28 cellular contexts compared by ENCODE assay signal in the genomic region with DNA sequence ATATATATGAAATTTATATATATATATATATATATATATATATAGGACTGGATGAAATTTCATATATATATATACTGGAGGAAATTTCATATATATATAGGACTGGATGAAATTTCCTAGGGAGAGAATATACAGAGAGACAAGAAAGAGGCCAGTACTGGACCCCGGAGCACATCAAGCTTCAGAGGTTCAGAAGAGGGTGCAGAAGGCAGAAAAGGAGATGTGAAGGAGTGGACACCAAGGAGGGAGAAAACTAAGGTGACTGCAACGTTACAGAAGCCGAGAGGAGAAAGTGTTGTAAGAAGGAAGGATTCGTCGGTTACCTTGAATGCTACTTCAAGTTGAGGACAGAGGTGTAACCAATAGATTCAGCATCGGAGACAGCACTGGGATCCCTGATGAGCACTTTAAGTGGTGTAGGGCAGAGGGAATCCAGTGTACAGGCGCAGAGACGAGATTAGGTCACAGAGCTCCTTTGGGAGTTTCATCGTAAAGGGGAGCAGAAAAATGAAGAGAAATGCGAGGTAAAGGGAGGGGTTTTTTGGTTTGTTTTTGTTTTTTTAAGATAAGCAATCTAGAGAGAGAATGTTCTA. TPM values are rescaled to one million over a fixed set of nuclear protein-coding genes. Genes with fewer than 3 reads are reported as not detected.
"Had no signal": no experiment of that assay in that cellular context is flagged by ENCODE, and none has a peak within 500 bp of the region (broad histone marks: within the 10 kb centered on the region; RNA-seq: fewer than 3 reads in every experiment).

No MANE protein-coding gene starts in this region.

- H3K27ac Mint-ChIP-seq: mesothelial cell of epicardium; naive B cell; nephron; neural progenitor cell; stimulated activated effector memory CD8-positive, alpha-beta T cell treated with anti-CD3 and anti-CD28 coated beads, Interleukin-12 subunit alpha, Interleukin-12 subunit beta, amount 100 ng/mL, for 72 hours; type B pancreatic cell had no signal

- H3K36me3 ChIP-seq: esophagus muscularis mucosa, gastroesophageal sphincter, heart left ventricle, left lung, neural progenitor cell, sigmoid colon, stomach, tibial artery had no signal

- H3K27me3 ChIP-seq: esophagus muscularis mucosa, foreskin keratinocyte, gastroesophageal sphincter, heart left ventricle, hepatocyte, left lung, neural progenitor cell, sigmoid colon, stomach, tibial artery had no signal

- H3K9ac ChIP-seq: neural progenitor cell had no signal

- H3K4me3 ChIP-seq: coronary artery, esophagus muscularis mucosa, gastroesophageal sphincter, heart left ventricle, hepatocyte, left lung, mucosa of descending colon, neural progenitor cell, psoas muscle, sigmoid colon, stomach, tibial artery had no signal

- H2AFZ ChIP-seq: hepatocyte, neural progenitor cell had no signal

- DNase-seq: dermis blood vessel endothelial cell; effector memory CD4-positive, alpha-beta T cell; heart left ventricle; left cardiac atrium; mesenchymal stem cell; mucosa of descending colon; naive B cell; psoas muscle; right cardiac atrium; sigmoid colon; stimulated activated CD4-positive, alpha-beta T cell treated with anti-CD3 and anti-CD28 coated beads, Interleukin-2, amount 100 ng/mL, for 24 hours; stimulated activated CD4-positive, alpha-beta T cell treated with anti-CD3 and anti-CD28 coated beads, Interleukin-4, amount 100 ng/mL, for 24 hours; stimulated activated naive CD4-positive, alpha-beta T cell treated with Interleukin-2 at 50 U/mL for 16 hours; stomach; tibial artery had no signal

- ATAC-seq: foreskin keratinocyte; gastroesophageal sphincter; heart left ventricle; left cardiac atrium; left lung; mucosa of descending colon; psoas muscle; right cardiac atrium; stimulated activated effector memory CD8-positive, alpha-beta T cell treated with anti-CD3 and anti-CD28 coated beads, Interleukin-12 subunit alpha, Interleukin-12 subunit beta, amount 100 ng/mL, for 72 hours had no signal

- H3K36me3 Mint-ChIP-seq: mesothelial cell of epicardium; naive B cell; neural progenitor cell; stimulated activated effector memory CD8-positive, alpha-beta T cell treated with anti-CD3 and anti-CD28 coated beads, Interleukin-12 subunit alpha, Interleukin-12 subunit beta, amount 100 ng/mL, for 72 hours; type B pancreatic cell had no signal

- H3K27ac ChIP-seq: coronary artery, esophagus muscularis mucosa, foreskin keratinocyte, gastroesophageal sphincter, heart left ventricle, hepatocyte, left lung, neural progenitor cell, psoas muscle, sigmoid colon, stomach, tibial artery had no signal

- H3K4me1 Mint-ChIP-seq: mesothelial cell of epicardium; naive B cell; nephron; neural progenitor cell; stimulated activated effector memory CD8-positive, alpha-beta T cell treated with anti-CD3 and anti-CD28 coated beads, Interleukin-12 subunit alpha, Interleukin-12 subunit beta, amount 100 ng/mL, for 72 hours had no signal

- H3K9me3 ChIP-seq: esophagus muscularis mucosa, gastroesophageal sphincter, heart left ventricle, left lung, mucosa of descending colon, psoas muscle, sigmoid colon, stomach, tibial artery had no signal

- H3K4me2 ChIP-seq: hepatocyte, neural progenitor cell had no signal

- H3K4me1 ChIP-seq: esophagus muscularis mucosa, foreskin keratinocyte, gastroesophageal sphincter, heart left ventricle, left lung, psoas muscle, sigmoid colon, stomach had no signal

- H3K4me3 Mint-ChIP-seq: mesothelial cell of epicardium; naive B cell; nephron; neural progenitor cell; stimulated activated effector memory CD8-positive, alpha-beta T cell treated with anti-CD3 and anti-CD28 coated beads, Interleukin-12 subunit alpha, Interleukin-12 subunit beta, amount 100 ng/mL, for 72 hours; type B pancreatic cell had no signal

- H3K9me3 Mint-ChIP-seq: mesothelial cell of epicardium; nephron; neural progenitor cell; stimulated activated effector memory CD8-positive, alpha-beta T cell treated with anti-CD3 and anti-CD28 coated beads, Interleukin-12 subunit alpha, Interleukin-12 subunit beta, amount 100 ng/mL, for 72 hours; type B pancreatic cell had no signal

- H3K27me3 Mint-ChIP-seq: naive B cell had no signal

RNA-seq across cellular contexts. Expression of a gene that starts 8.5 kb away (rescaled TPM):
- total RNA-seq: epithelial cell of proximal tubule, lung microvascular endothelial cell had no signal
- polyA plus RNA-seq: hepatocyte had no signal
